In genomic region chr1:117093091-117093534, GRCh38 we compare ENCODE assay signal across 9 cellular contexts. TPM values are rescaled to one million over a fixed set of nuclear protein-coding genes. Genes with fewer than 3 reads are reported as not detected.
DNase-seq lines count a peak whose midpoint lies in the region; ATAC-seq lines count a peak whose summit lies in the region.
"Had no signal": no experiment of that assay in that cellular context is flagged by ENCODE, and none has a peak within 500 bp of the region (broad histone marks: within the 10 kb centered on the region; RNA-seq: fewer than 3 reads in every experiment).

No MANE protein-coding gene starts in this region.

- peak; percentile 87 for ATAC-seq in aorta (ENCODE audit: low FRiP score)
- ATAC-seq in GM21737 (IDR thresholded peaks at IDR 0.05; ENCODE audit: unreplicated experiment) = no peak

- peaks cover 1 to 4% of the 10 kb centered on the region in 2 donors for H3K4me1 ChIP-seq in aorta (ENCODE audit: control insufficient read depth in 1 of 2, insufficient read depth in 2 of 2, low read length in 2 of 2)

- H3K9me3 ChIP-seq in aorta (ENCODE audit: control insufficient read depth, low read length) = no peaks in the 10 kb centered on the region

- DNase-seq in stimulated activated CD4-positive, alpha-beta T cell treated with anti-CD3 and anti-CD28 coated beads, Interleukin-15, amount 100 ng/mL, for 24 hours = peak; percentile 20
- no peak for DNase-seq in stimulated activated CD4-positive, alpha-beta T cell treated with anti-CD3 and anti-CD28 coated beads, Interleukin-12 subunit alpha, Interleukin-12 subunit beta, amount 100 ng/mL, for 4 hours
- DNase-seq in caudate nucleus (lab: John Stamatoyannopoulos, UW) = peak in 23 of 61 donors; percentile 6 to 71 (median 27)
- peak; percentile 63 to 98 for DNase-seq in lung microvascular endothelial cell (ENCODE audit: low read depth in 2 of 2)
- peak; percentile 76 to 91 for DNase-seq in aorta
- no peak for DNase-seq in UCSD-AML1 (lab: John Stamatoyannopoulos, UW; ENCODE audit: unreplicated experiment)
- no peak for DNase-seq in HK-2 (ENCODE audit: unreplicated experiment)
- DNase-seq: activated B cell treated with CpG ODN at 0.5 μM for 24 hours had no signal

- H3K27ac ChIP-seq in caudate nucleus (ENCODE audit: low read depth, low read length) = peak overlapping the region; percentile 79
- H3K27ac ChIP-seq in aorta (ENCODE audit: low read depth in 1 of 2, low read length in 2 of 2) = peak overlapping the region; percentile 85 to 95

- H3K36me3 ChIP-seq in aorta (ENCODE audit: control insufficient read depth in 1 of 2, insufficient read depth in 2 of 2, low read length in 1 of 2) = peaks cover 2 to 4% of the 10 kb centered on the region in 2 donors

- no peak overlapping the region for H3K4me3 ChIP-seq in aorta (ENCODE audit: low read length in 2 of 2)

- intact Hi-C loops in aorta (cut with DNase I) = no loop called here

- WGBS in aorta, 2 donors = 6 to 7% methylated on average over 7 of the region's 7 CpGs

- H3K27me3 ChIP-seq in aorta (ENCODE audit: control insufficient read depth in 1 of 2, insufficient read depth in 2 of 2, low read length in 1 of 2) = no peaks in the 10 kb centered on the region

RNA-seq across cellular contexts. Expression of gene TRIM45, which starts 28.4 kb away (rescaled TPM):
- total RNA-seq in lung microvascular endothelial cell (0.60 and 1.5 TPM in 2 replicates), aorta (1 to 10 TPM; 2.5 to 5.0 TPM)
- 10 to 100 TPM in 1 of 2 donors, under 1 TPM in 1; 0.25 to 23.9 TPM for polyA plus RNA-seq in aorta

RNA-seq across cellular contexts. Expression of gene TTF2, which starts 33.0 kb away (rescaled TPM):
- total RNA-seq in lung microvascular endothelial cell (6.5 and 6.9 TPM in 2 replicates), aorta (10 to 100 TPM; 12.5 to 18.8 TPM)
- polyA plus RNA-seq in aorta = 1 to 10 TPM in 1 of 2 donors, under 1 TPM in 1; 0.63 to 4.7 TPM

Comparison
In these comparisons a context has a peak if more than half of its experiments do, and no peak if none do; other contexts are left out.
1. DNase-seq: peak in stimulated activated CD4-positive, alpha-beta T cell treated with anti-CD3 and anti-CD28 coated beads, Interleukin-15, amount 100 ng/mL, for 24 hours (single experiment), lung microvascular endothelial cell (2 of 2) and aorta (2 of 2); none in stimulated activated CD4-positive, alpha-beta T cell treated with anti-CD3 and anti-CD28 coated beads, Interleukin-12 subunit alpha, Interleukin-12 subunit beta, amount 100 ng/mL, for 4 hours (single experiment), UCSD-AML1 (single experiment) and HK-2 (single experiment).